Comparison of ENCODE assay signal across 8 cellular contexts in the genomic region with DNA sequence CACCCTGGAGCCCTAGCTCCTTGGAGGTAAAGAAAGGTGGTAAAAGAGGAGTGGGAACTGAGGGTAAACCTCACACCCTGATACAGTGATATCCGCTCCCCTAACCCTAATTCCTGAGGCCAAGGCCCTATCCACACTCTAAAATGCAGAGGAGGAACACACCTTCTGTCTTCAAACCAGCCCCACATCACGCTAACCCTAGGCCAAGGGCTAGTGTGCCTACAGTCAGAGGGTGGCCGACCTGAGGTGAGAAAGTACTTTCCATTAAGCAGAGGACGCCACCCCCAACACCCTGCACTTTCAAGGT. TPM values are rescaled to one million over a fixed set of nuclear protein-coding genes. Genes with fewer than 3 reads are reported as not detected.
DNase-seq lines count a peak whose midpoint lies in the region; ATAC-seq, FAIRE-seq and TF ChIP-seq lines count a peak whose summit lies in the region.

No MANE protein-coding gene starts in this region.

- FAIRE-seq in urothelium cell line (lab: Jason Lieb, UNC): no peak

- ATAC-seq in heart right ventricle (peak in 3 of 8 donors; percentile 1 to 7 (median 1)), left ventricle myocardium superior (no peak), HG02840 (IDR thresholded peaks at IDR 0.05; ENCODE audit: low FRiP score, unreplicated experiment) (no peak)

- no peak overlapping the region for H2BK120ac ChIP-seq in mesenchymal stem cell (ENCODE audit: low read depth, low read length)

- 9 to 11% methylated on average over 4 of the region's 4 CpGs for WGBS in heart right ventricle, 2 donors
- 21% methylated on average over 4 of the region's 4 CpGs for WGBS in mesenchymal stem cell
- 6% methylated on average over 4 of the region's 4 CpGs for WGBS in urinary bladder

- H2BK12ac ChIP-seq in mesenchymal stem cell (ENCODE audit: low read length in 2 of 2): no peak overlapping the region

- peak overlapping the region; percentile 72 for H3K4me2 ChIP-seq in mesenchymal stem cell (ENCODE audit: low read length, poor library complexity, severe bottlenecking)

- peak overlapping the region in 8 of 10 donors; percentile 66 to 89 (median 84) for H3K27ac ChIP-seq in heart right ventricle
- H3K27ac ChIP-seq in brain microvascular endothelial cell: peak overlapping the region; percentile 70
- no peak overlapping the region for H3K27ac ChIP-seq in mesenchymal stem cell (ENCODE audit: low read length, poor library complexity, severe bottlenecking)
- H3K27ac ChIP-seq in urinary bladder (ENCODE audit: low read depth): no peak overlapping the region

- H3K18ac ChIP-seq in mesenchymal stem cell (ENCODE audit: low read depth in 1 of 2, low read length in 2 of 2): peak overlapping the region in 1 of 2 experiments; percentile 89

- TF ChIP-seq CTCF in heart right ventricle (IDR thresholded peaks at IDR 0.05) (no peak), brain microvascular endothelial cell (IDR thresholded peaks at IDR 0.05; ENCODE audit: low read depth, low read length, missing control alignments) (no peak)

- H4K8ac ChIP-seq in mesenchymal stem cell (ENCODE audit: low read length): no peak overlapping the region

- H3K14ac ChIP-seq in mesenchymal stem cell (ENCODE audit: low read length in 2 of 2): peak overlapping the region in 1 of 2 experiments; percentile 92

- H3K36me3 ChIP-seq in heart right ventricle: peaks cover 0 to 44% (median 11%) of the 10 kb centered on the region in 9 donors
- peaks cover 5% of the 10 kb centered on the region for H3K36me3 ChIP-seq in brain microvascular endothelial cell (replicated peaks)
- peaks cover 20 to 25% of the 10 kb centered on the region in 2 experiments for H3K36me3 ChIP-seq in mesenchymal stem cell (ENCODE audit: control insufficient read depth in 1 of 2, insufficient read depth in 2 of 2, low read depth in 1 of 2, low read length in 2 of 2)
- no peaks in the 10 kb centered on the region for H3K36me3 ChIP-seq in urinary bladder (ENCODE audit: insufficient read depth)

- peaks cover 23% of the 10 kb centered on the region for H3K79me1 ChIP-seq in mesenchymal stem cell (replicated peaks; ENCODE audit: low read length, poor library complexity, severe bottlenecking)

- H3K4me1 ChIP-seq in heart right ventricle: peaks cover 7 to 54% (median 31%) of the 10 kb centered on the region in 9 donors
- peaks cover 29% of the 10 kb centered on the region for H3K4me1 ChIP-seq in mesenchymal stem cell (ENCODE audit: control insufficient read depth, insufficient read depth, low read depth, low read length)
- no peaks in the 10 kb centered on the region for H3K4me1 ChIP-seq in urinary bladder (ENCODE audit: insufficient read depth)

- no peak overlapping the region for H4K91ac ChIP-seq in mesenchymal stem cell (ENCODE audit: low read length)

- no peak overlapping the region for H2BK15ac ChIP-seq in mesenchymal stem cell (ENCODE audit: low read depth, poor library complexity, severe bottlenecking)

- H3K27me3 ChIP-seq in heart right ventricle (peaks cover 0 to 3% (median 0%) of the 10 kb centered on the region in 7 donors), brain microvascular endothelial cell (replicated peaks) (no peaks in the 10 kb centered on the region), mesenchymal stem cell (ENCODE audit: control insufficient read depth in 1 of 2, insufficient read depth in 1 of 2, low read length in 2 of 2) (peaks cover 0 to 4% of the 10 kb centered on the region in 2 experiments)

- no peak overlapping the region for H2BK5ac ChIP-seq in mesenchymal stem cell (ENCODE audit: low read depth, low read length, poor library complexity, severe bottlenecking)

- H3K9me3 ChIP-seq in heart right ventricle: no peaks in the 10 kb centered on the region
- no peaks in the 10 kb centered on the region for H3K9me3 ChIP-seq in mesenchymal stem cell (ENCODE audit: control insufficient read depth, low read length)

- H3K9ac ChIP-seq in mesenchymal stem cell (ENCODE audit: low read length): peak overlapping the region; percentile 94

- intact Hi-C loops in heart right ventricle (cut with DNase I): no loop called here
- intact Hi-C loops in left ventricle myocardium superior (cut with micrococcal nuclease): no loop called here

- peak overlapping the region in 1 of 2 experiments; percentile 19 for H3K4ac ChIP-seq in mesenchymal stem cell (ENCODE audit: low read depth in 1 of 2, low read length in 2 of 2)

- in situ Hi-C loops in brain microvascular endothelial cell (cut with HindIII; ENCODE audit: low pct_ligation_motif_present, low sequenced_read_pairs): no loop called here

- peak overlapping the region; percentile 59 to 94 (median 86) for H3K4me3 ChIP-seq in heart right ventricle
- H3K4me3 ChIP-seq in brain microvascular endothelial cell (ENCODE audit: low read depth, low read length): peak overlapping the region; percentile 98
- peak overlapping the region; percentile 90 to 94 for H3K4me3 ChIP-seq in mesenchymal stem cell (ENCODE audit: insufficient read depth in 1 of 2, low read depth in 1 of 2, low read length in 2 of 2)
- H3K4me3 ChIP-seq in urinary bladder (ENCODE audit: low read depth, low read length): peak overlapping the region; percentile 76

- H3K23ac ChIP-seq in mesenchymal stem cell (ENCODE audit: low read length in 2 of 2): no peak overlapping the region

- peak overlapping the region; percentile 90 for H2AFZ ChIP-seq in mesenchymal stem cell (ENCODE audit: low read depth, low read length)

- DNase-seq in heart right ventricle (no peak), left ventricle myocardium superior (no peak), brain microvascular endothelial cell (no peak), mesenchymal stem cell (no peak), urothelium cell line (ENCODE audit: low spot score) (no peak)
- no peak for DNase-seq in stimulated activated CD4-positive, alpha-beta T cell treated with anti-CD3 and anti-CD28 coated beads, Interleukin-15, amount 100 ng/mL, for 24 hours

- no peak overlapping the region for H2AK5ac ChIP-seq in mesenchymal stem cell (ENCODE audit: low read length, severe bottlenecking)

RNA-seq across cellular contexts. Expression of a gene that starts 0.6 kb away (rescaled TPM):
- total RNA-seq in heart right ventricle (10 to 100 TPM; 30.9 to 43.0 (median 32.7) TPM), left ventricle myocardium superior (28.9 TPM), urinary bladder (36.3 TPM)
- polyA plus RNA-seq in heart right ventricle (10 to 100 TPM; 27.7 to 38.2 TPM), urinary bladder (45.3 TPM)
- 42.8 TPM for polyA plus RNA-seq in mesenchymal stem cell (2013, experiment 1 of 2)
- 42.2 TPM for polyA plus RNA-seq in mesenchymal stem cell (2013, experiment 2 of 2)

RNA-seq across cellular contexts. Expression of a gene that starts 0.7 kb away (rescaled TPM):
- total RNA-seq in heart right ventricle (1 to 10 TPM in 2 of 10 donors, under 1 TPM in 8; 0.33 to 1.3 (median 0.51) TPM), left ventricle myocardium superior (0.55 TPM), urinary bladder (0.53 TPM)
- polyA plus RNA-seq in heart right ventricle (1 to 10 TPM; 2.6 to 3.2 TPM), urinary bladder (3.0 TPM)
- polyA plus RNA-seq in mesenchymal stem cell (2013, experiment 1 of 2): 4.3 TPM
- 4.2 TPM for polyA plus RNA-seq in mesenchymal stem cell (2013, experiment 2 of 2)

RNA-seq across cellular contexts. Expression of a gene that starts 15.2 kb away (rescaled TPM):
- total RNA-seq in heart right ventricle (1 to 10 TPM; 1.2 to 6.5 (median 2.6) TPM), left ventricle myocardium superior (3.7 TPM), urinary bladder (14.4 TPM)
- polyA plus RNA-seq in heart right ventricle (1 to 10 TPM; 2.9 to 6.8 TPM), urinary bladder (15.6 TPM)
- polyA plus RNA-seq in mesenchymal stem cell (2013, experiment 1 of 2): 17.4 TPM
- polyA plus RNA-seq in mesenchymal stem cell (2013, experiment 2 of 2): 17.0 TPM

RNA-seq across cellular contexts. Expression of a gene that starts 17.3 kb away (rescaled TPM):
- 10 to 100 TPM; 27.3 to 93.2 (median 46.9) TPM for total RNA-seq in heart right ventricle
- 10 to 100 TPM; 28.4 to 48.6 TPM for polyA plus RNA-seq in heart right ventricle
- 36.6 TPM for total RNA-seq in left ventricle myocardium superior
- 20.3 TPM for polyA plus RNA-seq in mesenchymal stem cell (2013, experiment 1 of 2)
- polyA plus RNA-seq in mesenchymal stem cell (2013, experiment 2 of 2): 19.1 TPM
- 18.1 TPM for total RNA-seq in urinary bladder
- polyA plus RNA-seq in urinary bladder: 30.3 TPM

RNA-seq across cellular contexts. Expression of a gene that starts 46.0 kb away (rescaled TPM):
- total RNA-seq in heart right ventricle (10 to 100 TPM; 10.8 to 21.9 (median 13.4) TPM), left ventricle myocardium superior (13.2 TPM), urinary bladder (9.8 TPM)
- polyA plus RNA-seq in heart right ventricle (10 to 100 TPM; 13.7 to 27.3 TPM), urinary bladder (11.7 TPM)
- polyA plus RNA-seq in mesenchymal stem cell (2013, experiment 1 of 2): 6.8 TPM
- polyA plus RNA-seq in mesenchymal stem cell (2013, experiment 2 of 2): 6.3 TPM

Comparison
In these comparisons a context has a peak if more than half of its experiments do, and no peak if none do; other contexts are left out.
1. H3K27ac ChIP-seq: peak in heart right ventricle (8 of 10) and brain microvascular endothelial cell (single experiment); none in mesenchymal stem cell (single experiment) and urinary bladder (single experiment).
2. Peak in every context shown above with its lines, with median percentiles within 50 percentile points of each other: H3K4me3 ChIP-seq.